Comparison of ENCODE assay signal across 13 cellular contexts in genomic region chr4:174394915-174395314, GRCh38.
DNase-seq lines count a peak whose midpoint lies in the region; ATAC-seq, FAIRE-seq and TF ChIP-seq lines count a peak whose summit lies in the region.
"Had no signal": no experiment of that assay in that cellular context is flagged by ENCODE, and none has a peak within 500 bp of the region (broad histone marks: within the 10 kb centered on the region; RNA-seq: fewer than 3 reads in every experiment).

No MANE protein-coding gene starts in this region.

- H3K4me1 Mint-ChIP-seq in activated T-helper 17 cell treated with anti-CD3 and anti-CD28 coated beads, Interleukin-2, amount 50 U/mL, for 72 hours: no peaks in the 10 kb centered on the region
- peaks cover 5% of the 10 kb centered on the region for H3K4me1 Mint-ChIP-seq in activated CD4-positive, alpha-beta T cell treated with anti-CD3 and anti-CD28 coated beads, Interleukin-2, amount 10 ng/mL, durations not matched to agents 24 days and 14 days

- no peak overlapping the region for H2AFZ ChIP-seq in ACC112 (ENCODE audit: low read length, unreplicated experiment)
- H2AFZ ChIP-seq: PC-9 had no signal

- no peaks in the 10 kb centered on the region for H3K36me3 Mint-ChIP-seq in activated T-helper 17 cell treated with anti-CD3 and anti-CD28 coated beads, Interleukin-2, amount 50 U/mL, for 72 hours (ENCODE audit: low read depth)
- H3K36me3 Mint-ChIP-seq in activated CD4-positive, alpha-beta T cell treated with anti-CD3 and anti-CD28 coated beads, Interleukin-2, amount 10 ng/mL, durations not matched to agents 24 days and 14 days (ENCODE audit: low read depth): no peaks in the 10 kb centered on the region

- peak overlapping the region; percentile 21 for H3K4me3 Mint-ChIP-seq in activated T-helper 17 cell treated with anti-CD3 and anti-CD28 coated beads, Interleukin-2, amount 50 U/mL, for 72 hours
- H3K4me3 Mint-ChIP-seq in activated CD4-positive, alpha-beta T cell treated with anti-CD3 and anti-CD28 coated beads, Interleukin-2, amount 10 ng/mL, durations not matched to agents 24 days and 14 days: no peak overlapping the region
- H3K4me3 Mint-ChIP-seq: dendritic cell treated with granulocyte-macrophage colony-stimulating factor and Interleukin-4, amounts not matched to agents 40 ng/mL and 50 ng/mL, for 4 days had no signal

- H3K4me3 ChIP-seq in ACC112 (ENCODE audit: low read depth, low read length) (peak overlapping the region; percentile 56), fibroblast of villous mesenchyme (ENCODE audit: low read depth, low read length) (no peak overlapping the region)
- H3K4me3 ChIP-seq: BLaER1 treated with 17β-estradiol and CSF1 and Interleukin-3, amounts not matched to agents 10 nM and 100 nM; PC-9 had no signal

- DNase-seq in H54 (ENCODE audit: insufficient read length, low spot score): no peak
- DNase-seq in fibroblast of villous mesenchyme (ENCODE audit: low read depth): peak; percentile 64
- no peak for DNase-seq in CD1c-positive myeloid dendritic cell (ENCODE audit: extremely low spot score)
- no peak for DNase-seq in activated CD4-positive, alpha-beta T cell treated with anti-CD3 and anti-CD28 coated beads, Interleukin-2, amount 10 ng/mL, durations not matched to agents 24 days and 14 days
- DNase-seq in NCI-H2227 treated with DMSO at 0.1 percent for 48 hours (lab: John Stamatoyannopoulos, UW): no peak
- DNase-seq in T-helper 9 cell: no peak
- DNase-seq: nucleus accumbens, PC-9 had no signal

- TF ChIP-seq POLR2A in H54 (IDR thresholded peaks at IDR 0.05; ENCODE audit: low read depth, low read length): no peak

- H3K79me2 ChIP-seq in ACC112 (ENCODE audit: control insufficient read depth, insufficient read depth, low read length, unreplicated experiment): no peaks in the 10 kb centered on the region

- peaks cover 28% of the 10 kb centered on the region for H3K4me1 ChIP-seq in ACC112 (ENCODE audit: control insufficient read depth, insufficient read depth, low read length, unreplicated experiment)

- H3K27ac ChIP-seq in ACC112 (ENCODE audit: low read depth, low read length): peak overlapping the region; percentile 40
- H3K27ac ChIP-seq: BLaER1 treated with 17β-estradiol and CSF1 and Interleukin-3, amounts not matched to agents 10 nM and 100 nM; PC-9 had no signal

- no peaks in the 10 kb centered on the region for H3K36me3 ChIP-seq in ACC112 (ENCODE audit: insufficient read depth, low read length)
- H3K36me3 ChIP-seq: BLaER1 treated with 17β-estradiol and CSF1 and Interleukin-3, amounts not matched to agents 10 nM and 100 nM had no signal

- H3K27ac Mint-ChIP-seq in activated T-helper 17 cell treated with anti-CD3 and anti-CD28 coated beads, Interleukin-2, amount 50 U/mL, for 72 hours: no peak overlapping the region
- H3K27ac Mint-ChIP-seq in activated CD4-positive, alpha-beta T cell treated with anti-CD3 and anti-CD28 coated beads, Interleukin-2, amount 10 ng/mL, durations not matched to agents 24 days and 14 days: no peak overlapping the region
- H3K27ac Mint-ChIP-seq: activated naive CD4-positive, alpha-beta T cell treated with anti-CD3 and anti-CD28 coated beads, Interleukin-2, amount 50 U/mL, for 72 hours; dendritic cell treated with granulocyte-macrophage colony-stimulating factor and Interleukin-4, amounts not matched to agents 40 ng/mL and 50 ng/mL, for 4 days had no signal

- FAIRE-seq in H54 (lab: Jason Lieb, UNC): peak; percentile 33

- intact Hi-C loops in activated CD4-positive, alpha-beta T cell treated with anti-CD3 and anti-CD28 coated beads, Interleukin-2, amount 10 ng/mL, durations not matched to agents 24 days and 14 days (cut with micrococcal nuclease): no loop called here

- H3K27me3 Mint-ChIP-seq in activated T-helper 17 cell treated with anti-CD3 and anti-CD28 coated beads, Interleukin-2, amount 50 U/mL, for 72 hours: peaks cover 15% of the 10 kb centered on the region
- no peaks in the 10 kb centered on the region for H3K27me3 Mint-ChIP-seq in activated CD4-positive, alpha-beta T cell treated with anti-CD3 and anti-CD28 coated beads, Interleukin-2, amount 10 ng/mL, durations not matched to agents 24 days and 14 days
- H3K27me3 Mint-ChIP-seq: dendritic cell treated with granulocyte-macrophage colony-stimulating factor and Interleukin-4, amounts not matched to agents 40 ng/mL and 50 ng/mL, for 4 days had no signal

- peak; percentile 82 for ATAC-seq in activated T-helper 17 cell treated with anti-CD3 and anti-CD28 coated beads, Interleukin-2, amount 50 U/mL, for 72 hours (replicated peaks)

- no peak for TF ChIP-seq CTCF in fibroblast of villous mesenchyme (IDR thresholded peaks at IDR 0.05; ENCODE audit: insufficient read depth, low read depth, low read length)

- H3K27me3 ChIP-seq in ACC112 (ENCODE audit: insufficient read depth, low read length): no peaks in the 10 kb centered on the region
- H3K27me3 ChIP-seq: BLaER1 treated with 17β-estradiol and CSF1 and Interleukin-3, amounts not matched to agents 10 nM and 100 nM had no signal

- H3K9me3 Mint-ChIP-seq in activated T-helper 17 cell treated with anti-CD3 and anti-CD28 coated beads, Interleukin-2, amount 50 U/mL, for 72 hours: peaks cover 6% of the 10 kb centered on the region
- no peaks in the 10 kb centered on the region for H3K9me3 Mint-ChIP-seq in activated CD4-positive, alpha-beta T cell treated with anti-CD3 and anti-CD28 coated beads, Interleukin-2, amount 10 ng/mL, durations not matched to agents 24 days and 14 days
- H3K9me3 Mint-ChIP-seq: dendritic cell treated with granulocyte-macrophage colony-stimulating factor and Interleukin-4, amounts not matched to agents 40 ng/mL and 50 ng/mL, for 4 days had no signal
